23 cellular contexts compared by ENCODE assay signal in genomic region chr10:114923551-114923950, GRCh38. TPM values are rescaled to one million over a fixed set of nuclear protein-coding genes. Genes with fewer than 3 reads are reported as not detected.
DNase-seq lines count a peak whose midpoint lies in the region; ATAC-seq, FAIRE-seq and TF ChIP-seq lines count a peak whose summit lies in the region.
"Had no signal": no experiment of that assay in that cellular context is flagged by ENCODE, and none has a peak within 500 bp of the region (broad histone marks: within the 10 kb centered on the region; RNA-seq: fewer than 3 reads in every experiment).

No MANE protein-coding gene starts in this region.

- FAIRE-seq in GM12892 (lab: Jason Lieb, UNC) = peak; percentile 38
- FAIRE-seq: A204.1, G401.6, GM19239 had no signal

- intact Hi-C loops in Right ventricle myocardium inferior (cut with DNase I) (no loop called here), left ventricle myocardium superior (cut with micrococcal nuclease) (no loop called here)

- peak; percentile 85 for ATAC-seq in Right ventricle myocardium inferior
- peak; percentile 94 for ATAC-seq in left ventricle myocardium superior
- ATAC-seq in stimulated activated naive CD8-positive, alpha-beta T cell treated with anti-CD3 and anti-CD28 coated beads, Interleukin-15, amount 100 ng/mL, for 72 hours = no peak
- ATAC-seq in HG03565 (IDR thresholded peaks at IDR 0.05; ENCODE audit: unreplicated experiment) = no peak
- ATAC-seq: CD8-positive, alpha-beta T cell; HCT116 had no signal

- H3K4me1 ChIP-seq in right atrium auricular region = peaks cover 0 to 10% of the 10 kb centered on the region in 2 donors
- H3K4me1 ChIP-seq: Caco-2 had no signal

- DNase-seq in Right ventricle myocardium inferior (ENCODE audit: missing footprints) (no peak), right atrium auricular region (ENCODE audit: low spot score) (no peak), GM12892 (ENCODE audit: insufficient read length) (no peak), left ventricle myocardium superior (no peak), GOT3 (lab: John Stamatoyannopoulos, UW) (no peak)
- DNase-seq in stimulated activated naive CD8-positive, alpha-beta T cell treated with anti-CD3 and anti-CD28 coated beads, Interleukin-15, amount 100 ng/mL, for 72 hours = no peak
- DNase-seq: Caco-2; CD4-positive, CD25-positive, alpha-beta regulatory T cell; CD8-positive, alpha-beta T cell; DMS153; DND-41; GM23248; H9 had no signal

- H3K4me3 ChIP-seq in right atrium auricular region = no peak overlapping the region
- H3K4me3 ChIP-seq: BLaER1, GM23248 had no signal

- H3K27ac Mint-ChIP-seq in nephron = peak overlapping the region; percentile 18 to 47 (median 43)
- H3K27ac Mint-ChIP-seq in stimulated activated naive CD8-positive, alpha-beta T cell treated with anti-CD3 and anti-CD28 coated beads, Interleukin-15, amount 100 ng/mL, for 72 hours = no peak overlapping the region
- H3K27ac Mint-ChIP-seq: B cell; CD4-positive, CD25-positive, alpha-beta regulatory T cell; CD8-positive, alpha-beta T cell; H9 had no signal

- no peak for TF ChIP-seq CTCF in right atrium auricular region (IDR thresholded peaks at IDR 0.05)
- TF ChIP-seq CTCF in nephron (IDR thresholded peaks at IDR 0.05; ENCODE audit: unreplicated experiment in 3 of 3) = no peak

- H3K27ac ChIP-seq in right atrium auricular region = no peak overlapping the region
- H3K27ac ChIP-seq: 22Rv1, C4-2B, GM23248 had no signal

- no peaks in the 10 kb centered on the region for H3K9me3 ChIP-seq in right atrium auricular region
- H3K9me3 ChIP-seq: Caco-2 had no signal

- no peaks in the 10 kb centered on the region for H3K27me3 ChIP-seq in right atrium auricular region
- H3K27me3 ChIP-seq: BLaER1 had no signal

- peaks cover 39% of the 10 kb centered on the region for H3K4me1 Mint-ChIP-seq in nephron
- peaks cover 14% of the 10 kb centered on the region for H3K4me1 Mint-ChIP-seq in stimulated activated naive CD8-positive, alpha-beta T cell treated with anti-CD3 and anti-CD28 coated beads, Interleukin-15, amount 100 ng/mL, for 72 hours
- H3K4me1 Mint-ChIP-seq: CD4-positive, CD25-positive, alpha-beta regulatory T cell had no signal

- H3K9me3 Mint-ChIP-seq in nephron = peaks cover 5% of the 10 kb centered on the region
- H3K9me3 Mint-ChIP-seq in stimulated activated naive CD8-positive, alpha-beta T cell treated with anti-CD3 and anti-CD28 coated beads, Interleukin-15, amount 100 ng/mL, for 72 hours = no peaks in the 10 kb centered on the region
- H3K9me3 Mint-ChIP-seq: CD8-positive, alpha-beta T cell; H9 had no signal

- H3K36me3 Mint-ChIP-seq in nephron (ENCODE audit: low read depth) = no peaks in the 10 kb centered on the region
- H3K36me3 Mint-ChIP-seq: CD4-positive, CD25-positive, alpha-beta regulatory T cell; CD8-positive, alpha-beta T cell had no signal

- H3K4me3 Mint-ChIP-seq in nephron = no peak overlapping the region
- no peak overlapping the region for H3K4me3 Mint-ChIP-seq in stimulated activated naive CD8-positive, alpha-beta T cell treated with anti-CD3 and anti-CD28 coated beads, Interleukin-15, amount 100 ng/mL, for 72 hours
- H3K4me3 Mint-ChIP-seq: B cell; CD4-positive, CD25-positive, alpha-beta regulatory T cell; CD8-positive, alpha-beta T cell; H9 had no signal

- no peaks in the 10 kb centered on the region for H3K36me3 ChIP-seq in right atrium auricular region
- H3K36me3 ChIP-seq: BLaER1 had no signal

- no peak for TF ChIP-seq POLR2A in GM12892 (IDR thresholded peaks at IDR 0.05; ENCODE audit: low read depth, low read length)

- H3K27me3 Mint-ChIP-seq in nephron (ENCODE audit: low read depth) = no peaks in the 10 kb centered on the region
- H3K27me3 Mint-ChIP-seq in stimulated activated naive CD8-positive, alpha-beta T cell treated with anti-CD3 and anti-CD28 coated beads, Interleukin-15, amount 100 ng/mL, for 72 hours = peaks cover 31% of the 10 kb centered on the region

RNA-seq across cellular contexts. Expression of gene TRUB1, which starts 14.4 kb away (rescaled TPM):
- total RNA-seq in Right ventricle myocardium inferior (13.9 TPM), right atrium auricular region (10 to 100 TPM; 15.3 to 22.9 TPM), left ventricle myocardium superior (13.8 TPM)
- polyA plus RNA-seq in GM12892 (2012; ENCODE audit: missing spikeins) = 12.8 TPM

Comparison
In these comparisons a context has a peak if more than half of its experiments do, and no peak if none do; other contexts are left out.
1. ATAC-seq: peak in Right ventricle myocardium inferior (single experiment) and left ventricle myocardium superior (single experiment); none in stimulated activated naive CD8-positive, alpha-beta T cell treated with anti-CD3 and anti-CD28 coated beads, Interleukin-15, amount 100 ng/mL, for 72 hours (single experiment) and HG03565 (single experiment).
2. H3K27ac Mint-ChIP-seq: peak in nephron (3 of 3); none in stimulated activated naive CD8-positive, alpha-beta T cell treated with anti-CD3 and anti-CD28 coated beads, Interleukin-15, amount 100 ng/mL, for 72 hours (0 of 2).